8 cellular contexts compared by ENCODE assay signal in genomic region chr5:173890195-173890951, GRCh38. TPM values are rescaled to one million over a fixed set of nuclear protein-coding genes. Genes with fewer than 3 reads are reported as not detected.
DNase-seq lines count a peak whose midpoint lies in the region; ATAC-seq lines count a peak whose summit lies in the region.

No MANE protein-coding gene starts in this region.

- no peak overlapping the region for H3K27ac ChIP-seq in BLaER1
- H3K27ac ChIP-seq in HUES64 (ENCODE audit: low read depth, low read length), result no peak overlapping the region

- DNase-seq in activated T-helper 1 cell treated with anti-CD3 and anti-CD28 coated beads, Interleukin-12 subunit alpha, Interleukin-12 subunit beta, Interleukin-2, Interleukin-4 antibody, amounts not matched to agents 30 ng/mL and 10 ng/mL and 1 ng/mL, durations not matched to agents 14 hours and 24 hours and 36 hours (ENCODE audit: low spot score), result no peak
- DNase-seq in left ventricle myocardium superior, result peak; percentile 47
- peak; percentile 81 for DNase-seq in putamen (ENCODE audit: low spot score)
- DNase-seq in NOMO-1 (lab: John Stamatoyannopoulos, UW; ENCODE audit: unreplicated experiment in 2 of 2), result no peak
- DNase-seq in AML-193 (lab: John Stamatoyannopoulos, UW), result no peak

- H3K4me3 ChIP-seq in BLaER1, result no peak overlapping the region
- H3K4me3 ChIP-seq in HUES64 (ENCODE audit: low read length), result peak overlapping the region; percentile 35

- no peaks in the 10 kb centered on the region for H3K9me3 Mint-ChIP-seq in activated T-helper 1 cell treated with anti-CD3 and anti-CD28 coated beads, Interleukin-12 subunit alpha, Interleukin-12 subunit beta, Interleukin-2, Interleukin-4 antibody, amounts not matched to agents 30 ng/mL and 10 ng/mL and 1 ng/mL, durations not matched to agents 14 hours and 24 hours and 36 hours

- H3K27ac Mint-ChIP-seq in activated T-helper 1 cell treated with anti-CD3 and anti-CD28 coated beads, Interleukin-12 subunit alpha, Interleukin-12 subunit beta, Interleukin-2, Interleukin-4 antibody, amounts not matched to agents 30 ng/mL and 10 ng/mL and 1 ng/mL, durations not matched to agents 14 hours and 24 hours and 36 hours, result no peak overlapping the region

- H3K36me3 ChIP-seq in BLaER1, result no peaks in the 10 kb centered on the region
- H3K36me3 ChIP-seq in HUES64 (ENCODE audit: insufficient read depth, low read length), result no peaks in the 10 kb centered on the region

- H3K4me1 Mint-ChIP-seq in activated T-helper 1 cell treated with anti-CD3 and anti-CD28 coated beads, Interleukin-12 subunit alpha, Interleukin-12 subunit beta, Interleukin-2, Interleukin-4 antibody, amounts not matched to agents 30 ng/mL and 10 ng/mL and 1 ng/mL, durations not matched to agents 14 hours and 24 hours and 36 hours (ENCODE audit: low read depth), result peaks cover 69% of the 10 kb centered on the region

- peak overlapping the region; percentile 91 for H3K4me3 Mint-ChIP-seq in activated T-helper 1 cell treated with anti-CD3 and anti-CD28 coated beads, Interleukin-12 subunit alpha, Interleukin-12 subunit beta, Interleukin-2, Interleukin-4 antibody, amounts not matched to agents 30 ng/mL and 10 ng/mL and 1 ng/mL, durations not matched to agents 14 hours and 24 hours and 36 hours

- H3K9me3 ChIP-seq in BLaER1, result no peaks in the 10 kb centered on the region
- no peaks in the 10 kb centered on the region for H3K9me3 ChIP-seq in HUES64 (ENCODE audit: insufficient read depth, low read depth, low read length)

- H4K20me1 ChIP-seq in BLaER1, result peaks cover 24% of the 10 kb centered on the region

- peaks cover 2% of the 10 kb centered on the region for H3K36me3 Mint-ChIP-seq in activated T-helper 1 cell treated with anti-CD3 and anti-CD28 coated beads, Interleukin-12 subunit alpha, Interleukin-12 subunit beta, Interleukin-2, Interleukin-4 antibody, amounts not matched to agents 30 ng/mL and 10 ng/mL and 1 ng/mL, durations not matched to agents 14 hours and 24 hours and 36 hours (ENCODE audit: low read depth)

- ATAC-seq in left ventricle myocardium superior, result peak; percentile 8
- no peak for ATAC-seq in HG03045 (IDR thresholded peaks at IDR 0.05; ENCODE audit: unreplicated experiment)

- intact Hi-C loops in activated T-helper 1 cell treated with anti-CD3 and anti-CD28 coated beads, Interleukin-12 subunit alpha, Interleukin-12 subunit beta, Interleukin-2, Interleukin-4 antibody, amounts not matched to agents 30 ng/mL and 10 ng/mL and 1 ng/mL, durations not matched to agents 14 hours and 24 hours and 36 hours (cut with micrococcal nuclease), result no loop called here
- intact Hi-C loops in left ventricle myocardium superior (cut with micrococcal nuclease), result no loop called here

- H3K4me2 ChIP-seq in BLaER1, result peak overlapping the region; percentile 47

- H3K27me3 ChIP-seq in BLaER1, result peaks cover 26% of the 10 kb centered on the region
- H3K27me3 ChIP-seq in HUES64 (ENCODE audit: insufficient read depth, low read length), result peaks cover 3% of the 10 kb centered on the region; the same call in 1 of the 2 replicates

- H3K9ac ChIP-seq in BLaER1 (no peak overlapping the region), HUES64 (ENCODE audit: low read depth, low read length) (no peak overlapping the region)

- H3K27me3 Mint-ChIP-seq in activated T-helper 1 cell treated with anti-CD3 and anti-CD28 coated beads, Interleukin-12 subunit alpha, Interleukin-12 subunit beta, Interleukin-2, Interleukin-4 antibody, amounts not matched to agents 30 ng/mL and 10 ng/mL and 1 ng/mL, durations not matched to agents 14 hours and 24 hours and 36 hours (ENCODE audit: insufficient read depth), result no peaks in the 10 kb centered on the region

- WGBS in HUES64, result 54% methylated on average over 18 of the region's 19 CpGs

- peaks cover 25% of the 10 kb centered on the region for H3K4me1 ChIP-seq in BLaER1
- peaks cover 14% of the 10 kb centered on the region for H3K4me1 ChIP-seq in HUES64 (ENCODE audit: insufficient read depth, low read length)

RNA-seq across cellular contexts. Expression of gene CPEB4, which starts 2.2 kb away (rescaled TPM):
- polyA plus RNA-seq in HUES64 (2013, experiment 1 of 2), result 4.7 TPM
- 4.1 TPM for polyA plus RNA-seq in HUES64 (2013, experiment 2 of 2)
- total RNA-seq in activated T-helper 1 cell treated with anti-CD3 and anti-CD28 coated beads, Interleukin-12 subunit alpha, Interleukin-12 subunit beta, Interleukin-2, Interleukin-4 antibody, amounts not matched to agents 30 ng/mL and 10 ng/mL and 1 ng/mL, durations not matched to agents 14 hours and 24 hours and 36 hours, result 9.1 and 14.1 TPM in 2 replicates
- 125 TPM for total RNA-seq in left ventricle myocardium superior

Comparison
In these comparisons a context has a peak if more than half of its experiments do, and no peak if none do; other contexts are left out.
1. DNase-seq: peak in left ventricle myocardium superior (single experiment) and putamen (single experiment); none in activated T-helper 1 cell treated with anti-CD3 and anti-CD28 coated beads, Interleukin-12 subunit alpha, Interleukin-12 subunit beta, Interleukin-2, Interleukin-4 antibody, amounts not matched to agents 30 ng/mL and 10 ng/mL and 1 ng/mL, durations not matched to agents 14 hours and 24 hours and 36 hours (single experiment), NOMO-1 (0 of 2) and AML-193 (0 of 2).